7 cellular contexts compared by ENCODE assay signal in genomic region chr20:3937618-3938017, GRCh38.
"Had no signal": no experiment of that assay in that cellular context is flagged by ENCODE, and none has a peak within 500 bp of the region (broad histone marks: within the 10 kb centered on the region; RNA-seq: fewer than 3 reads in every experiment).

No MANE protein-coding gene starts in this region.

- H3K27ac ChIP-seq: HL-60 had no signal

- H3K9me3 Mint-ChIP-seq: GM23338, H9 had no signal

- H3K4me1 Mint-ChIP-seq: GM23338 had no signal

- H3K27me3 Mint-ChIP-seq: IgD-negative memory B cell had no signal

- H3K4me3 Mint-ChIP-seq: GM23338, H9, HFFc6, IgD-negative memory B cell had no signal

- H3K4me3 ChIP-seq: GM23338 had no signal

- DNase-seq: H9, HCEC 1CT, HFFc6, KG1 had no signal

- H3K27ac Mint-ChIP-seq: GM23338, H9, HFFc6, IgD-negative memory B cell had no signal
